15 cellular contexts compared by ENCODE assay signal in genomic region chr9:133512253-133513213, GRCh38. TPM values are rescaled to one million over a fixed set of nuclear protein-coding genes. Genes with fewer than 3 reads are reported as not detected.
A peak's percentile ranks its signal among the peaks of the same experiment; 100 is the strongest.
DNase-seq lines count a peak whose midpoint lies in the region; ATAC-seq, FAIRE-seq and TF ChIP-seq lines count a peak whose summit lies in the region.
"Had no signal": no experiment of that assay in that cellular context is flagged by ENCODE, and none has a peak within 500 bp of the region (broad histone marks: within the 10 kb centered on the region; RNA-seq: fewer than 3 reads in every experiment).

No MANE protein-coding gene starts in this region.

- H3K27ac ChIP-seq in trophoblast cell (ENCODE audit: low read depth, low read length), result no peak overlapping the region
- H3K27ac ChIP-seq: C4-2B, PC-9 had no signal

- no peaks in the 10 kb centered on the region for H3K9me3 Mint-ChIP-seq in WTC11

- no peak overlapping the region for H2BK120ac ChIP-seq in trophoblast cell (ENCODE audit: insufficient read depth, low read length, poor library complexity)

- no peak overlapping the region for H3K4me2 ChIP-seq in trophoblast cell (ENCODE audit: low read length)
- H3K4me2 ChIP-seq: PC-9 had no signal

- no peak overlapping the region for H4K8ac ChIP-seq in trophoblast cell (ENCODE audit: low read depth, low read length)

- no peaks in the 10 kb centered on the region for H3K36me3 ChIP-seq in trophoblast cell (ENCODE audit: control insufficient read depth in 1 of 2, insufficient read depth in 2 of 2, low read length in 2 of 2)
- H3K36me3 ChIP-seq: HAP-1 had no signal

- H3K4me1 ChIP-seq in trophoblast cell (ENCODE audit: control insufficient read depth in 1 of 2, insufficient read depth in 2 of 2, low read length in 2 of 2), result peaks cover 8 to 17% of the 10 kb centered on the region in 2 experiments
- H3K4me1 ChIP-seq: HAP-1 had no signal

- H3K4me3 Mint-ChIP-seq in WTC11, result no peak overlapping the region

- H3K14ac ChIP-seq in trophoblast cell (ENCODE audit: low read length), result no peak overlapping the region

- no peaks in the 10 kb centered on the region for H3K27me3 ChIP-seq in trophoblast cell (ENCODE audit: insufficient read depth, low read length)

- peak overlapping the region; percentile 38 for H3K9ac ChIP-seq in trophoblast cell (ENCODE audit: low read length)

- no peaks in the 10 kb centered on the region for H3K36me3 Mint-ChIP-seq in WTC11

- peak; percentile 69 for FAIRE-seq in GM12891 (lab: Jason Lieb, UNC)
- FAIRE-seq: A204.1 had no signal

- no peak for TF ChIP-seq POLR2A in GM12891 (IDR thresholded peaks at IDR 0.05; ENCODE audit: low read depth, low read length)

- no peak for ATAC-seq in WTC11

- H3K23ac ChIP-seq in trophoblast cell (ENCODE audit: low read length), result peak overlapping the region; percentile 55

- CTCF ChIA-PET in WTC11 (lab: Charles Lee), result interaction anchor here (1.1 to 1.9 kb wide), 5 partner anchors 11 to 230 kb away, joined by 3 to 8 read pairs (median 4); no protein-coding TSS in a partner anchor

- H2AK5ac ChIP-seq in trophoblast cell (ENCODE audit: low read length), result no peak overlapping the region

- peak overlapping the region; percentile 46 for H3K4me3 ChIP-seq in trophoblast cell (ENCODE audit: low read depth, low read length)
- H3K4me3 ChIP-seq: HAP-1, PC-9 had no signal

- no peak overlapping the region for H4K12ac ChIP-seq in trophoblast cell (ENCODE audit: low read depth, low read length)

- no CpG with 5 or more reads among the region's 19 CpGs for WGBS in trophoblast cell (ENCODE audit: extremely low coverage, insufficient coverage, insufficient read length)

- H3K4ac ChIP-seq in trophoblast cell (ENCODE audit: low read depth, low read length), result no peak overlapping the region

- H4K91ac ChIP-seq in trophoblast cell (ENCODE audit: low read depth, low read length), result no peak overlapping the region

- H3K27ac Mint-ChIP-seq in WTC11, result no peak overlapping the region

- TF ChIP-seq CTCF in WTC11 (IDR thresholded peaks at IDR 0.05) (no peak), GM20000 (IDR thresholded peaks at IDR 0.05; ENCODE audit: extremely low read depth, missing control alignments) (no peak)

- no peaks in the 10 kb centered on the region for H3K79me1 ChIP-seq in trophoblast cell (ENCODE audit: low read length)

- no peaks in the 10 kb centered on the region for H3K27me3 Mint-ChIP-seq in WTC11 (ENCODE audit: low read depth)

- POLR2A ChIA-PET in WTC11 (lab: Charles Lee), result interaction anchor here (0.7 kb wide), 1 partner anchor 360 kb away, joined by 3 read pairs; no protein-coding TSS in a partner anchor

- peaks cover 14% of the 10 kb centered on the region for H3K9me3 ChIP-seq in trophoblast cell (ENCODE audit: insufficient read depth, low read depth, low read length)
- H3K9me3 ChIP-seq: Caco-2, HAP-1 had no signal

- no peak overlapping the region for H2BK5ac ChIP-seq in trophoblast cell (ENCODE audit: low read depth, low read length, poor library complexity)

- no peak overlapping the region for H2AFZ ChIP-seq in trophoblast cell (ENCODE audit: insufficient read depth, low read length, poor library complexity)
- H2AFZ ChIP-seq: PC-9 had no signal

- H2BK12ac ChIP-seq in trophoblast cell (ENCODE audit: low read length), result no peak overlapping the region

- peaks cover 14% of the 10 kb centered on the region for H3K4me1 Mint-ChIP-seq in WTC11

- peak; percentile 30 for DNase-seq in NCI-H1092 treated with DMSO at 0.1 percent for 48 hours (lab: John Stamatoyannopoulos, UW)
- no peak for DNase-seq in NCI-H1092 (lab: John Stamatoyannopoulos, UW)
- no peak for DNase-seq in GM12891 (ENCODE audit: insufficient read length, low spot score)
- DNase-seq in WTC11 (ENCODE audit: low spot score), result no peak
- DNase-seq in trophoblast cell, result no peak
- no peak for DNase-seq in activated CD8-positive, alpha-beta memory T cell treated with anti-CD3 and anti-CD28 coated beads, Interleukin-2, amount 50 U/mL, for 48 hours
- no peak for DNase-seq in stimulated activated CD8-positive, alpha-beta memory T cell treated with anti-CD3 and anti-CD28 coated beads, Interleukin-4, amount 100 ng/mL, for 48 hours
- DNase-seq in GM20000 (ENCODE audit: low spot score), result no peak
- DNase-seq: Caco-2, GF-D8, NCI-H2107, PC-9 had no signal

- no peaks in the 10 kb centered on the region for H3K79me2 ChIP-seq in trophoblast cell (ENCODE audit: control insufficient read depth, insufficient read depth, low read length, poor library complexity)

- H3K18ac ChIP-seq in trophoblast cell (ENCODE audit: low read length), result no peak overlapping the region

TF ChIP-seq in GM12891, 5 proteins besides CTCF, POLR2A, EP300 and RAD21:
- TF ChIP-seq POLR2AphosphoS5 (IDR thresholded peaks at IDR 0.05; ENCODE audit: low read depth, low read length), result no peak
- no peak for TF ChIP-seq POU2F2 (IDR thresholded peaks at IDR 0.05; ENCODE audit: low read depth, low read length)
- no peak for TF ChIP-seq TAF1 (IDR thresholded peaks at IDR 0.05; ENCODE audit: low read depth, low read length)
- TF ChIP-seq SPI1 (IDR thresholded peaks at IDR 0.05; ENCODE audit: low read depth, low read length), result no peak
- no peak for TF ChIP-seq PAX5 (IDR thresholded peaks at IDR 0.05; ENCODE audit: insufficient read depth, low read length, severe bottlenecking)

TF ChIP-seq in WTC11, 78 proteins besides CTCF, POLR2A, EP300 and RAD21:
- TF ChIP-seq CBFB (CRISPR knock-in tag; IDR thresholded peaks at IDR 0.05; ENCODE audit: low read depth), result no peak
- no peak for TF ChIP-seq EMX1 (CRISPR knock-in tag; IDR thresholded peaks at IDR 0.05)
- no peak for TF ChIP-seq CDX4 (CRISPR knock-in tag; IDR thresholded peaks at IDR 0.05; ENCODE audit: borderline replicate concordance)
- no peak for TF ChIP-seq ZNF396 (CRISPR knock-in tag; IDR thresholded peaks at IDR 0.05; ENCODE audit: borderline replicate concordance)
- no peak; the same call in 1 of the 2 replicates for TF ChIP-seq ATF3 (CRISPR knock-in tag; conservative IDR thresholded peaks at IDR 0.05)
- TF ChIP-seq E2F5 (CRISPR knock-in tag; IDR thresholded peaks at IDR 0.05), result no peak
- TF ChIP-seq NFE2L1 (CRISPR knock-in tag; IDR thresholded peaks at IDR 0.05), result 0 out of 2 replicates have a peak, but pooled peaks have one; percentile 41
- TF ChIP-seq, protein P1, sequence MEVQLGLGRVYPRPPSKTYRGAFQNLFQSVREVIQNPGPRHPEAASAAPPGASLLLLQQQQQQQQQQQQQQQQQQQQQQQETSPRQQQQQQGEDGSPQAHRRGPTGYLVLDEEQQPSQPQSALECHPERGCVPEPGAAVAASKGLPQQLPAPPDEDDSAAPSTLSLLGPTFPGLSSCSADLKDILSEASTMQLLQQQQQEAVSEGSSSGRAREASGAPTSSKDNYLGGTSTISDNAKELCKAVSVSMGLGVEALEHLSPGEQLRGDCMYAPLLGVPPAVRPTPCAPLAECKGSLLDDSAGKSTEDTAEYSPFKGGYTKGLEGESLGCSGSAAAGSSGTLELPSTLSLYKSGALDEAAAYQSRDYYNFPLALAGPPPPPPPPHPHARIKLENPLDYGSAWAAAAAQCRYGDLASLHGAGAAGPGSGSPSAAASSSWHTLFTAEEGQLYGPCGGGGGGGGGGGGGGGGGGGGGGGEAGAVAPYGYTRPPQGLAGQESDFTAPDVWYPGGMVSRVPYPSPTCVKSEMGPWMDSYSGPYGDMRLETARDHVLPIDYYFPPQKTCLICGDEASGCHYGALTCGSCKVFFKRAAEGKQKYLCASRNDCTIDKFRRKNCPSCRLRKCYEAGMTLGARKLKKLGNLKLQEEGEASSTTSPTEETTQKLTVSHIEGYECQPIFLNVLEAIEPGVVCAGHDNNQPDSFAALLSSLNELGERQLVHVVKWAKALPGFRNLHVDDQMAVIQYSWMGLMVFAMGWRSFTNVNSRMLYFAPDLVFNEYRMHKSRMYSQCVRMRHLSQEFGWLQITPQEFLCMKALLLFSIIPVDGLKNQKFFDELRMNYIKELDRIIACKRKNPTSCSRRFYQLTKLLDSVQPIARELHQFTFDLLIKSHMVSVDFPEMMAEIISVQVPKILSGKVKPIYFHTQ (CRISPR knock-in tag; IDR thresholded peaks at IDR 0.05), result no peak
- TF ChIP-seq FOXP1 (CRISPR knock-in tag; IDR thresholded peaks at IDR 0.05; ENCODE audit: borderline replicate concordance), result 0 out of 2 replicates have a peak, but pooled peaks have one; percentile 31

RNA-seq across cellular contexts. Expression of gene MYMK, which starts 12.2 kb away (rescaled TPM):
- not detected for polyA plus RNA-seq in GM12891 (2012; ENCODE audit: low read depth, missing spikeins)
- 0.34 TPM in 1 of 3 replicates, not detected in the others for total RNA-seq in WTC11 (2021)
- 0.25 and 0.27 TPM in 2 replicates for polyA plus RNA-seq in trophoblast cell (2013)
- total RNA-seq: Caco-2, PC-9 had no signal

RNA-seq across cellular contexts. Expression of gene ADAMTSL2, which starts 22.0 kb away (rescaled TPM):
- 0.05 TPM for polyA plus RNA-seq in GM12891 (2012; ENCODE audit: low read depth, missing spikeins)
- total RNA-seq in WTC11 (2021), result 0.64 to 0.87 TPM (median 0.64 TPM) in 3 replicates
- 5.9 and 6.2 TPM in 2 replicates for polyA plus RNA-seq in trophoblast cell (2013)

RNA-seq across cellular contexts. Expression of gene SLC2A6, which starts 33.6 kb away (rescaled TPM):
- polyA plus RNA-seq in GM12891 (2012; ENCODE audit: low read depth, missing spikeins), result 11.0 TPM
- total RNA-seq in WTC11 (2021), result 13.4 to 16.6 TPM (median 14.2 TPM) in 3 replicates
- 4.5 and 4.7 TPM in 2 replicates for polyA plus RNA-seq in trophoblast cell (2013)

RNA-seq across cellular contexts. Expression of gene CACFD1, which starts 52.8 kb away (rescaled TPM):
- 1.3 TPM for polyA plus RNA-seq in GM12891 (2012; ENCODE audit: low read depth, missing spikeins)
- total RNA-seq in WTC11 (2021), result 22.5 to 38.7 TPM (median 29.5 TPM) in 3 replicates
- polyA plus RNA-seq in trophoblast cell (2013), result 7.8 and 8.7 TPM in 2 replicates
